ENCODE assay signal across 1 cellular context in the genomic region with DNA sequence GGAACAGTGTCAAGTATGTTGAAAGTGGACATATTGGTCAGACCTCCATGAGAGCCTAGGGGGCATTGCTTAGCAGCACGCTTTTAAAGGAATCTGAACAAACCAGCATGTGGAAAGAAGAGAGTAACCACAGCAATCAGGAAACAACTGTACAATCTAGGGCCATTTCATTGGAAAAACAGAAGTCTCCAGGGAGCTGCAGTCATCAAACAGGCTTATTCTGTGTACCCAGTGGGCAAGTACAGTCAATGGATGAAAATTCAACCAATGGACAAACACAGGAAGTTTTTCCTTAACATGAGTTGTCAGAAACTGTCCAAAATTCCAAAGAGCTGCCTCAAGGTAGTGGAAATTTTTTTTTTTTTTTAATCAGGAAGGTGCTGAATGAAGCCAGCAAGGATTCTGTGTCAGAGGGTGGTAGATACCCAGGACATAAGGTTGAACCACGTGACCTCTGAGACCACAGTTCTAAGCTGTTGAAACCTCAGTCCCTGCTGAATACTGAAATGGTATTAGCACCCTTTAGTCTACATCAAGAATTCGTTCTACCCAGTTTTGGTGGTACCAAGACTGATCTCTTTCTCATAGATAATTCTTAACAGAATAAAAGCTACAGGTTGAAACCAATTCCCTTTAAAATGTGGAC.
TF ChIP-seq lines count a peak whose summit lies in the region.

No MANE protein-coding gene starts in this region.

TF ChIP-seq in K562, 482 proteins besides CTCF, POLR2A, EP300 and RAD21 (continued from another document):
- TF ChIP-seq, protein P1, sequence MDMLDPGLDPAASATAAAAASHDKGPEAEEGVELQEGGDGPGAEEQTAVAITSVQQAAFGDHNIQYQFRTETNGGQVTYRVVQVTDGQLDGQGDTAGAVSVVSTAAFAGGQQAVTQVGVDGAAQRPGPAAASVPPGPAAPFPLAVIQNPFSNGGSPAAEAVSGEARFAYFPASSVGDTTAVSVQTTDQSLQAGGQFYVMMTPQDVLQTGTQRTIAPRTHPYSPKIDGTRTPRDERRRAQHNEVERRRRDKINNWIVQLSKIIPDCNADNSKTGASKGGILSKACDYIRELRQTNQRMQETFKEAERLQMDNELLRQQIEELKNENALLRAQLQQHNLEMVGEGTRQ (CRISPR knock-in tag; IDR thresholded peaks at IDR 0.05), result peak; percentile 29; the same call in 1 of the 2 replicates
- no peak for TF ChIP-seq GABPA (tag; conservative IDR thresholded peaks at IDR 0.05; ENCODE audit: low read depth)
- TF ChIP-seq, protein P2, sequence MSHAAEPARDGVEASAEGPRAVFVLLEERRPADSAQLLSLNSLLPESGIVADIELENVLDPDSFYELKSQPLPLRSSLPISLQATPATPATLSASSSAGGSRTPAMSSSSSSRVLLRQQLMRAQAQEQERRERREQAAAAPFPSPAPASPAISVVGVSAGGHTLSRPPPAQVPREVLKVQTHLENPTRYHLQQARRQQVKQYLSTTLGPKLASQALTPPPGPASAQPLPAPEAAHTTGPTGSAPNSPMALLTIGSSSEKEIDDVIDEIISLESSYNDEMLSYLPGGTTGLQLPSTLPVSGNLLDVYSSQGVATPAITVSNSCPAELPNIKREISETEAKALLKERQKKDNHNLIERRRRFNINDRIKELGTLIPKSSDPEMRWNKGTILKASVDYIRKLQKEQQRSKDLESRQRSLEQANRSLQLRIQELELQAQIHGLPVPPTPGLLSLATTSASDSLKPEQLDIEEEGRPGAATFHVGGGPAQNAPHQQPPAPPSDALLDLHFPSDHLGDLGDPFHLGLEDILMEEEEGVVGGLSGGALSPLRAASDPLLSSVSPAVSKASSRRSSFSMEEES (CRISPR knock-in tag; IDR thresholded peaks at IDR 0.05), result peak; percentile 89
- TF ChIP-seq, protein P3, sequence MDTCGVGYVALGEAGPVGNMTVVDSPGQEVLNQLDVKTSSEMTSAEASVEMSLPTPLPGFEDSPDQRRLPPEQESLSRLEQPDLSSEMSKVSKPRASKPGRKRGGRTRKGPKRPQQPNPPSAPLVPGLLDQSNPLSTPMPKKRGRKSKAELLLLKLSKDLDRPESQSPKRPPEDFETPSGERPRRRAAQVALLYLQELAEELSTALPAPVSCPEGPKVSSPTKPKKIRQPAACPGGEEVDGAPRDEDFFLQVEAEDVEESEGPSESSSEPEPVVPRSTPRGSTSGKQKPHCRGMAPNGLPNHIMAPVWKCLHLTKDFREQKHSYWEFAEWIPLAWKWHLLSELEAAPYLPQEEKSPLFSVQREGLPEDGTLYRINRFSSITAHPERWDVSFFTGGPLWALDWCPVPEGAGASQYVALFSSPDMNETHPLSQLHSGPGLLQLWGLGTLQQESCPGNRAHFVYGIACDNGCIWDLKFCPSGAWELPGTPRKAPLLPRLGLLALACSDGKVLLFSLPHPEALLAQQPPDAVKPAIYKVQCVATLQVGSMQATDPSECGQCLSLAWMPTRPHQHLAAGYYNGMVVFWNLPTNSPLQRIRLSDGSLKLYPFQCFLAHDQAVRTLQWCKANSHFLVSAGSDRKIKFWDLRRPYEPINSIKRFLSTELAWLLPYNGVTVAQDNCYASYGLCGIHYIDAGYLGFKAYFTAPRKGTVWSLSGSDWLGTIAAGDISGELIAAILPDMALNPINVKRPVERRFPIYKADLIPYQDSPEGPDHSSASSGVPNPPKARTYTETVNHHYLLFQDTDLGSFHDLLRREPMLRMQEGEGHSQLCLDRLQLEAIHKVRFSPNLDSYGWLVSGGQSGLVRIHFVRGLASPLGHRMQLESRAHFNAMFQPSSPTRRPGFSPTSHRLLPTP (IDR thresholded peaks at IDR 0.05; ENCODE audit: borderline replicate concordance, extremely low read depth, insufficient read length), result no peak
- TF ChIP-seq, protein P4, sequence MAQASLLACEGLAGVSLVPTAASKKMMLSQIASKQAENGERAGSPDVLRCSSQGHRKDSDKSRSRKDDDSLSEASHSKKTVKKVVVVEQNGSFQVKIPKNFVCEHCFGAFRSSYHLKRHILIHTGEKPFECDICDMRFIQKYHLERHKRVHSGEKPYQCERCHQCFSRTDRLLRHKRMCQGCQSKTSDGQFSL (CRISPR knock-in tag; IDR thresholded peaks at IDR 0.05), result no peak
- TF ChIP-seq, protein P4 (tag; IDR thresholded peaks at IDR 0.05), result no peak
- TF ChIP-seq RAD51 (IDR thresholded peaks at IDR 0.05; ENCODE audit: borderline replicate concordance, low read depth), result peak; percentile 78
